In the genomic region with DNA sequence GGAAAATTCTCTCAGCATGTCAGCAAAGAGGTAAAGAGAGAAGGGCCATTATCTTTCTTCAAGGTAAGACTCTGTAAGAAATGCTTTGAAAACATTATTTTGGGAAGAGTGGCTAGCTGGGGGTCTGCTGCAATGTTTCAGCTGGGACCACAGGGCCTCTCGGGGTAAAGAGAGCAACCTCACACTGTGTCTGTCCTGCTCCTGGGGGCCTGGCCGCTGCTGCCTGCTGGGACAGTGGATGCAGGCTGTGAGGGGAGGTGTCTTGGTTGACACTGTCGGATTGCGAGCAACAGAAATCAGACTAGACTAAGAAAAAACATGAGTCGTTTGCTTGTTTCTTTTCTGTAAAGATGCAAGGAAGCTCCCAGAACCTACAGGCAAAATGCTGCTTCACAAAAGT, we compare ENCODE assay signal across 15 cellular contexts.
DNase-seq lines count a peak whose midpoint lies in the region; ATAC-seq and TF ChIP-seq lines count a peak whose summit lies in the region.
"Had no signal": no experiment of that assay in that cellular context is flagged by ENCODE, and none has a peak within 500 bp of the region (broad histone marks: within the 10 kb centered on the region; RNA-seq: fewer than 3 reads in every experiment).

No MANE protein-coding gene starts in this region.

- no peak overlapping the region for H3K4me3 ChIP-seq in neural progenitor cell
- H3K4me3 ChIP-seq: BLaER1 treated with 17β-estradiol and CSF1 and Interleukin-3, amounts not matched to agents 10 nM and 100 nM had no signal

- H2BK20ac ChIP-seq in H9 (ENCODE audit: low read depth, low read length, poor library complexity, severe bottlenecking) = no peak overlapping the region

- H3K4me1 Mint-ChIP-seq in H9 (peaks cover 27 to 42% of the 10 kb centered on the region in 2 experiments), WTC11 (peaks cover 31% of the 10 kb centered on the region), neural progenitor cell (peaks cover 18% of the 10 kb centered on the region)
- peaks cover 10 to 16% of the 10 kb centered on the region in 2 donors for H3K4me1 Mint-ChIP-seq in stimulated activated naive B cell treated with anti-CD40 and anti-IgM and Interleukin-4, amounts not matched to agents 10 μg/mL and 1 μg/mL and 100 μg/mL, for 72 hours

- H3K18ac ChIP-seq in H9 (ENCODE audit: insufficient read length, low read depth, low read length) = no peak overlapping the region

- no peaks in the 10 kb centered on the region for H3K23me2 ChIP-seq in H9 (ENCODE audit: insufficient read length, low read depth, low read length, poor library complexity, severe bottlenecking)

- no peak overlapping the region for H4K5ac ChIP-seq in H9 (ENCODE audit: insufficient read length, low read depth, low read length)

- no peak overlapping the region; a peak in 1 of 5 replicates for H3K4me3 Mint-ChIP-seq in H9
- H3K4me3 Mint-ChIP-seq in WTC11 = no peak overlapping the region
- no peak overlapping the region for H3K4me3 Mint-ChIP-seq in neural progenitor cell
- H3K4me3 Mint-ChIP-seq in stimulated activated naive B cell treated with anti-CD40 and anti-IgM and Interleukin-4, amounts not matched to agents 10 μg/mL and 1 μg/mL and 100 μg/mL, for 72 hours = no peak overlapping the region
- H3K4me3 Mint-ChIP-seq: B cell; CD8-positive, alpha-beta T cell; HFFc6 had no signal

- no peak overlapping the region for H2BK15ac ChIP-seq in H9 (ENCODE audit: low read depth, low read length)

- H3K56ac ChIP-seq in H9 (ENCODE audit: insufficient read length, low read depth, low read length) = no peak overlapping the region

- H4K91ac ChIP-seq in H9 (ENCODE audit: insufficient read length, low read depth, low read length) = no peak overlapping the region

- DNase-seq in H9 (no peak), WTC11 (ENCODE audit: low spot score) (no peak), neural progenitor cell (ENCODE audit: low spot score) (no peak), NCI-H510A treated with DMSO at 0.1 percent for 48 hours (lab: John Stamatoyannopoulos, UW) (no peak), HuH-7.5 (ENCODE audit: low spot score) (no peak)
- no peak for DNase-seq in stimulated activated naive B cell treated with anti-CD40 and anti-IgM and Interleukin-4, amounts not matched to agents 10 μg/mL and 1 μg/mL and 100 μg/mL, for 72 hours
- DNase-seq: CD8-positive, alpha-beta T cell; GDM1; HCEC 1CT; HFFc6 had no signal

- H3K4ac ChIP-seq in H9 (ENCODE audit: low read depth, low read length) = no peak overlapping the region

- CTCF ChIA-PET in WTC11 (lab: Charles Lee) = interaction anchor here (1.4 kb wide), 1 partner anchor 69 kb away, joined by 6 read pairs; no protein-coding TSS in a partner anchor

- H2AFZ ChIP-seq in H9 (ENCODE audit: low read length) (no peak overlapping the region), neural progenitor cell (replicated peaks) (no peak overlapping the region)

- H3K4me1 ChIP-seq in H9 (ENCODE audit: insufficient read depth, low read length) (no peaks in the 10 kb centered on the region; the same call in 1 of the 2 replicates), neural progenitor cell (peaks cover 16% of the 10 kb centered on the region)

- POLR2A ChIA-PET in WTC11 (lab: Charles Lee) = interaction anchor here (0.6 kb wide), 1 partner anchor 111 kb away, joined by 3 read pairs; no protein-coding TSS in a partner anchor

- no peak overlapping the region for H4K8ac ChIP-seq in H9 (replicated peaks; ENCODE audit: insufficient read length, low read depth, low read length)

- no peak overlapping the region for H2BK12ac ChIP-seq in H9 (ENCODE audit: insufficient read length, low read depth, low read length)

- H3K23ac ChIP-seq in H9 (ENCODE audit: insufficient read length, low read depth, low read length) = no peak overlapping the region

- no peaks in the 10 kb centered on the region; the same call in 1 of the 2 replicates for H3K79me2 ChIP-seq in H9 (ENCODE audit: insufficient read depth, low read length)
- no peaks in the 10 kb centered on the region for H3K79me2 ChIP-seq in neural progenitor cell (ENCODE audit: low read depth)

- H3K36me3 Mint-ChIP-seq in H9 (ENCODE audit: insufficient read depth in 1 of 3, low read depth in 3 of 3) (no peaks in the 10 kb centered on the region), WTC11 (no peaks in the 10 kb centered on the region), neural progenitor cell (no peaks in the 10 kb centered on the region)
- no peaks in the 10 kb centered on the region for H3K36me3 Mint-ChIP-seq in stimulated activated naive B cell treated with anti-CD40 and anti-IgM and Interleukin-4, amounts not matched to agents 10 μg/mL and 1 μg/mL and 100 μg/mL, for 72 hours
- H3K36me3 Mint-ChIP-seq: CD8-positive, alpha-beta T cell had no signal

- TF ChIP-seq CTCF in H9 (conservative IDR thresholded peaks at IDR 0.05) (no peak), WTC11 (IDR thresholded peaks at IDR 0.05) (no peak), neural progenitor cell (IDR thresholded peaks at IDR 0.05) (no peak)

- WGBS in H9 (ENCODE audit: extremely low coverage, insufficient read length, low lambda C conversion rate) = no CpG with 5 or more reads among the region's 5 CpGs

- H3K27ac Mint-ChIP-seq in H9 (no peak overlapping the region), WTC11 (no peak overlapping the region), neural progenitor cell (no peak overlapping the region)
- H3K27ac Mint-ChIP-seq in stimulated activated naive B cell treated with anti-CD40 and anti-IgM and Interleukin-4, amounts not matched to agents 10 μg/mL and 1 μg/mL and 100 μg/mL, for 72 hours = no peak overlapping the region
- H3K27ac Mint-ChIP-seq: CD8-positive, alpha-beta T cell; HFFc6 had no signal

- no peak overlapping the region for H3K4me2 ChIP-seq in H9 (ENCODE audit: insufficient read depth, insufficient read length, low read length)
- peak overlapping the region; percentile 43 for H3K4me2 ChIP-seq in neural progenitor cell
- H3K4me2 ChIP-seq: BLaER1 treated with 17β-estradiol and CSF1 and Interleukin-3, amounts not matched to agents 10 nM and 100 nM; KMS-11 had no signal

- no peak overlapping the region for H3T11ph ChIP-seq in H9 (ENCODE audit: low read length)

- H3K27me3 ChIP-seq in H9 (ENCODE audit: insufficient read depth, low read length) (no peaks in the 10 kb centered on the region), neural progenitor cell (no peaks in the 10 kb centered on the region)

- no peak overlapping the region for H3K27ac ChIP-seq in H9 (ENCODE audit: insufficient read length, low read depth, low read length)
- peak overlapping the region; percentile 27 for H3K27ac ChIP-seq in KOPT-K1 (ENCODE audit: low read depth, low read length, poor library complexity, severe bottlenecking)
- H3K27ac ChIP-seq in neural progenitor cell = no peak overlapping the region
- H3K27ac ChIP-seq: BLaER1 treated with 17β-estradiol and CSF1 and Interleukin-3, amounts not matched to agents 10 nM and 100 nM; KMS-11 had no signal

- H3K9me3 ChIP-seq in H9 (ENCODE audit: control insufficient read depth, low read depth, low read length) = no peaks in the 10 kb centered on the region
- H3K9me3 ChIP-seq in KOPT-K1 (ENCODE audit: insufficient read depth, low read length, poor library complexity, severe bottlenecking) = no peaks in the 10 kb centered on the region
- H3K9me3 ChIP-seq in neural progenitor cell (ENCODE audit: low read depth) = no peaks in the 10 kb centered on the region
- H3K9me3 ChIP-seq: BLaER1 treated with 17β-estradiol and CSF1 and Interleukin-3, amounts not matched to agents 10 nM and 100 nM had no signal

- H2BK5ac ChIP-seq in H9 (ENCODE audit: insufficient read length, low read length) = no peak overlapping the region

- H4K20me1 ChIP-seq in H9 (ENCODE audit: control insufficient read depth, insufficient read depth, insufficient read length) (no peaks in the 10 kb centered on the region), neural progenitor cell (ENCODE audit: low read depth) (no peaks in the 10 kb centered on the region)
- H4K20me1 ChIP-seq: BLaER1 treated with 17β-estradiol and CSF1 and Interleukin-3, amounts not matched to agents 10 nM and 100 nM had no signal

- H3F3A ChIP-seq in neural progenitor cell (ENCODE audit: low read depth) = peaks cover 3% of the 10 kb centered on the region

- H3K36me3 ChIP-seq in KOPT-K1 (ENCODE audit: insufficient read depth, low read length) = no peaks in the 10 kb centered on the region
- no peaks in the 10 kb centered on the region for H3K36me3 ChIP-seq in neural progenitor cell
- H3K36me3 ChIP-seq: BLaER1 treated with 17β-estradiol and CSF1 and Interleukin-3, amounts not matched to agents 10 nM and 100 nM had no signal

- H3K9ac ChIP-seq in H9 (ENCODE audit: extremely low read depth, insufficient read length, low read length) = no peak overlapping the region
- no peak overlapping the region for H3K9ac ChIP-seq in neural progenitor cell
- H3K9ac ChIP-seq: BLaER1 treated with 17β-estradiol and CSF1 and Interleukin-3, amounts not matched to agents 10 nM and 100 nM; KMS-11 had no signal

- ATAC-seq in WTC11 = peak; percentile 58
- ATAC-seq in stimulated activated naive B cell treated with anti-CD40 and anti-IgM and Interleukin-4, amounts not matched to agents 10 μg/mL and 1 μg/mL and 100 μg/mL, for 72 hours (replicated peaks) = no peak
- ATAC-seq: CD8-positive, alpha-beta T cell; HepG2 had no signal

- no peak overlapping the region for H2AK5ac ChIP-seq in H9 (ENCODE audit: insufficient read length, low read length)

- H3K27me3 Mint-ChIP-seq in H9 (ENCODE audit: low read depth) (peaks cover 11% of the 10 kb centered on the region), WTC11 (ENCODE audit: low read depth) (peaks cover 6% of the 10 kb centered on the region; the same call in 1 of the 2 replicates), neural progenitor cell (ENCODE audit: insufficient read depth, low read depth) (peaks cover 11% of the 10 kb centered on the region)
- peaks cover 29 to 57% of the 10 kb centered on the region in 2 donors for H3K27me3 Mint-ChIP-seq in stimulated activated naive B cell treated with anti-CD40 and anti-IgM and Interleukin-4, amounts not matched to agents 10 μg/mL and 1 μg/mL and 100 μg/mL, for 72 hours

- no peaks in the 10 kb centered on the region for H3K79me1 ChIP-seq in H9 (ENCODE audit: insufficient read depth, low read depth, low read length, poor library complexity, severe bottlenecking)

- 0 out of 2 replicates have a peak overlapping the region, but pooled peaks have one; percentile 26 for H3K14ac ChIP-seq in H9 (ENCODE audit: insufficient read depth, low read length)

- no peak overlapping the region for H2BK120ac ChIP-seq in H9 (ENCODE audit: low read depth, low read length, poor library complexity, severe bottlenecking)

- H3K9me3 Mint-ChIP-seq in H9 = no peaks in the 10 kb centered on the region
- H3K9me3 Mint-ChIP-seq in WTC11 = no peaks in the 10 kb centered on the region
- no peaks in the 10 kb centered on the region for H3K9me3 Mint-ChIP-seq in neural progenitor cell
- H3K9me3 Mint-ChIP-seq in stimulated activated naive B cell treated with anti-CD40 and anti-IgM and Interleukin-4, amounts not matched to agents 10 μg/mL and 1 μg/mL and 100 μg/mL, for 72 hours = no peaks in the 10 kb centered on the region
- H3K9me3 Mint-ChIP-seq: CD8-positive, alpha-beta T cell; HFFc6 had no signal

TF ChIP-seq in WTC11, 78 proteins besides CTCF, POLR2A, EP300 and RAD21 (continues in another document):
- no peak for TF ChIP-seq PRRX2 (CRISPR knock-in tag; IDR thresholded peaks at IDR 0.05)
- no peak for TF ChIP-seq IRF2 (CRISPR knock-in tag; IDR thresholded peaks at IDR 0.05; ENCODE audit: borderline replicate concordance, low read depth)
